ENCODE assay signal across 1 cellular context in the genomic region with DNA sequence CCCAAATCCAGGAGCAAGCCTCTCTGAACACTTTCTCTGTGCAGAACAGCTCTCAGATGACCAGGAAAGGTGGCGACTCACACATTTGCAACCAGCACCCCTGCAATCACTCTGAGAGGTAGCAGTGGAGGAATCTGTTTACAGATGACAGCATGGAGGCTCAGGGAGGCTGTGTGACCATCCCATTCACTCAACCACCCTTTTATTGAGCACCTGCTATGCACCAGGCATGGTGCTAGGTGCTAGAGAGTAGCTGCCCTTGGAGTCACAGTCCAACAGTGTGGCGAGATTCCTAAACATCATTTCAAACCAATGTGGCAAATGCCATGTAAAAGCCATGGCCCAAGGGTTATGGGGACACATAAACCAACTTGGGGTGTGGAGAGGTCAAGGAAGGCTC.
TF ChIP-seq lines count a peak whose summit lies in the region.

No MANE protein-coding gene starts in this region.

TF ChIP-seq in endothelial cell of umbilical vein, 7 proteins besides CTCF, POLR2A, EP300 and RAD21:
- TF ChIP-seq FOS (IDR thresholded peaks at IDR 0.05; ENCODE audit: borderline replicate concordance, insufficient read depth, low read length) (no peak), EZH2 (IDR thresholded peaks at IDR 0.05; ENCODE audit: borderline replicate concordance, low read depth, low read length, severe bottlenecking) (peak; percentile 6)
